In the genomic region with DNA sequence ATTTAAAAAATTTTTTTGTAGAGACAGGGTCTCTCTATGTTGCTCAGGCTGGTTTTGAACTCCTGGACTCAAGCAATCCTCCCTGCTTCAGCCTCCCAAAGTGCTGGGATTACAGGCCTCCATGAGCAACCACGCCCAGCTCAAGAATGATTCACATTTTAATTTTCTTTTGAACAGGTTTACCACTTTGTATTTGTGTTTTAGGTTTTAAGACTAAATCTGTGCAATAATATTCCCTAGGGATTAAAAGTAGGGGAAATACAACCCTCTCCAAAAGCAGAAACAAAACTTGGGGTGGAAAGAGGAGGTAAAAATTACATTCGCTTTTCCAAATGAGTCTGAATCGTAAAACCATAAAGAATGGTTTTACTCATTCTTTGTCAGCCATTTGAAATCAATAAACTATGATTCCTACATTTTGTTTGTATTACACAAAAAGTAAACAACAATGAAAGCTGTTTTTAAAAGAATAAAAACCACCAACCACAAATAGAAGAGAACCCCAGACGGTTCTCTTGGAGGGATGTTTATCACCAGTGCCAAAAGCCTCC, we compare ENCODE assay signal across 19 cellular contexts.
"Had no signal": no experiment of that assay in that cellular context is flagged by ENCODE, and none has a peak within 500 bp of the region (broad histone marks: within the 10 kb centered on the region; RNA-seq: fewer than 3 reads in every experiment).

No MANE protein-coding gene starts in this region.

- H3K9me3 Mint-ChIP-seq: activated naive CD4-positive, alpha-beta T cell treated with anti-CD3 and anti-CD28 coated beads, Interleukin-2, amount 50 U/mL, for 24 hours; brain; naive thymus-derived CD8-positive, alpha-beta T cell; stimulated activated effector memory CD8-positive, alpha-beta T cell treated with anti-CD3 and anti-CD28 coated beads, Interleukin-12 subunit alpha, Interleukin-12 subunit beta, amount 100 ng/mL, for 72 hours had no signal

- ATAC-seq: gastroesophageal sphincter; heart right ventricle; left lobe of liver; mucosa of descending colon; naive thymus-derived CD8-positive, alpha-beta T cell; pancreas; stimulated activated effector memory CD8-positive, alpha-beta T cell treated with anti-CD3 and anti-CD28 coated beads, Interleukin-12 subunit alpha, Interleukin-12 subunit beta, amount 100 ng/mL, for 72 hours had no signal

- H3K9me3 ChIP-seq: gastroesophageal sphincter, heart right ventricle, mucosa of descending colon, pancreas had no signal

- H3K4me1 ChIP-seq: gastroesophageal sphincter, pancreas had no signal

- DNase-seq: activated CD4-positive, CD25-positive, alpha-beta regulatory T cell treated with anti-CD3 and anti-CD28 coated beads, Interleukin-2, amount 50 U/mL, for 72 hours; activated effector memory CD4-positive, alpha-beta T cell treated with Interleukin-2 at 50 U/mL for 16 hours; effector CD8-positive, alpha-beta T cell; heart right ventricle; mammary epithelial cell; mucosa of descending colon; naive thymus-derived CD8-positive, alpha-beta T cell; pancreas; stimulated activated CD4-positive, alpha-beta T cell treated with anti-CD3 and anti-CD28 coated beads, Interleukin-12 subunit alpha, Interleukin-12 subunit beta, amount 100 ng/mL, for 4 hours; stimulated activated CD4-positive, alpha-beta T cell treated with anti-CD3 and anti-CD28 coated beads, Interleukin-2, amount 100 ng/mL, for 24 hours; substantia nigra; T-helper 1 cell; T1000; trophoblast cell had no signal

- H3K4me1 Mint-ChIP-seq: activated naive CD4-positive, alpha-beta T cell treated with anti-CD3 and anti-CD28 coated beads, Interleukin-2, amount 50 U/mL, for 24 hours; brain; naive thymus-derived CD8-positive, alpha-beta T cell; stimulated activated effector memory CD8-positive, alpha-beta T cell treated with anti-CD3 and anti-CD28 coated beads, Interleukin-12 subunit alpha, Interleukin-12 subunit beta, amount 100 ng/mL, for 72 hours had no signal

- H3K27me3 ChIP-seq: gastroesophageal sphincter, heart right ventricle, pancreas had no signal

- H3K27me3 Mint-ChIP-seq: activated naive CD4-positive, alpha-beta T cell treated with anti-CD3 and anti-CD28 coated beads, Interleukin-2, amount 50 U/mL, for 24 hours; brain; naive thymus-derived CD8-positive, alpha-beta T cell had no signal

- H3K27ac Mint-ChIP-seq: activated naive CD4-positive, alpha-beta T cell treated with anti-CD3 and anti-CD28 coated beads, Interleukin-2, amount 50 U/mL, for 24 hours; brain; stimulated activated effector memory CD8-positive, alpha-beta T cell treated with anti-CD3 and anti-CD28 coated beads, Interleukin-12 subunit alpha, Interleukin-12 subunit beta, amount 100 ng/mL, for 72 hours had no signal

- H3K4me3 ChIP-seq: gastroesophageal sphincter, heart right ventricle, mucosa of descending colon, pancreas had no signal

- H3K4me3 Mint-ChIP-seq: activated naive CD4-positive, alpha-beta T cell treated with anti-CD3 and anti-CD28 coated beads, Interleukin-2, amount 50 U/mL, for 24 hours; brain; naive thymus-derived CD8-positive, alpha-beta T cell; stimulated activated effector memory CD8-positive, alpha-beta T cell treated with anti-CD3 and anti-CD28 coated beads, Interleukin-12 subunit alpha, Interleukin-12 subunit beta, amount 100 ng/mL, for 72 hours had no signal

- FAIRE-seq: pancreas had no signal

- H3K27ac ChIP-seq: gastroesophageal sphincter, heart right ventricle, pancreas had no signal
